19 cellular contexts compared by ENCODE assay signal in the genomic region with DNA sequence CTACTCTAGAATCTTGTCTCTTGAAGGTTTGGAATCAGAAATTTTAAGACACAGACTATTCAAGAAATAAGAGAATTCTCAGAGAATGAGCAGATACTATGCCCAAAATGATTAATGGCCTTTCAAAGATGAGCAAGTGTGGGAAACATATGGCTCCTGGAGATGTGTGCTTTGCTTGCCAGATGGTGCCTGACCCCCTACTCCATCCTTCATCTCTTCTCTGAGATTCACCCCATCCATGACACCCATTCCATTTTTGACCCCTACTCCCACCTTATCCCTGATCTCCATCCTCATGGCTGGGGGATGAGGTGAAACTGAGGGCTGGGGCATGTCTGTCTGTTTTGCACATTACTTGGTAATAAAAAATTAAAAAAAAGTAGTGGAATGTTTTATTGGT.
A peak's percentile ranks its signal among the peaks of the same experiment; 100 is the strongest.
DNase-seq lines count a peak whose midpoint lies in the region; ATAC-seq, FAIRE-seq and TF ChIP-seq lines count a peak whose summit lies in the region.
"Had no signal": no experiment of that assay in that cellular context is flagged by ENCODE, and none has a peak within 500 bp of the region (broad histone marks: within the 10 kb centered on the region; RNA-seq: fewer than 3 reads in every experiment).

No MANE protein-coding gene starts in this region.

- H3K27ac ChIP-seq in A549, result no peak overlapping the region
- H3K27ac ChIP-seq: BLaER1, C4-2B had no signal

- no peak overlapping the region for H3K4me3 ChIP-seq in A549
- H3K4me3 ChIP-seq: BLaER1, GM23338 had no signal

- CTCF ChIA-PET in A549 (lab: Yijun Ruan, JAX), result no interaction called here

- no peak for TF ChIP-seq EP300 in A549 (IDR thresholded peaks at IDR 0.05)

- ATAC-seq in A549 (no peak), GM19452 (IDR thresholded peaks at IDR 0.05; ENCODE audit: unreplicated experiment) (no peak)
- ATAC-seq: CD8-positive, alpha-beta T cell; GM23338; HCT116 had no signal

- POLR2A ChIA-PET in A549 (lab: Yijun Ruan, JAX), result no interaction called here

- H3K9me3 ChIP-seq in A549, result no peaks in the 10 kb centered on the region
- H3K9me3 ChIP-seq: BLaER1, Caco-2 had no signal

- no peak for TF ChIP-seq RAD21 in A549 (conservative IDR thresholded peaks at IDR 0.05 in 1 of 2, IDR thresholded peaks at IDR 0.05 in 1 of 2)

- FAIRE-seq in A549 (lab: Jason Lieb, UNC), result peak; percentile 32
- FAIRE-seq: GM12891, GM18507 had no signal

- no peak overlapping the region for H3K4me2 ChIP-seq in A549
- H3K4me2 ChIP-seq: BLaER1, GM23338 had no signal

- H3K4me1 ChIP-seq in A549, result no peaks in the 10 kb centered on the region
- H3K4me1 ChIP-seq: BLaER1 had no signal

- TF ChIP-seq POLR2A in A549 (IDR thresholded peaks at IDR 0.05; ENCODE audit: low read length), result no peak

- no peak for TF ChIP-seq CTCF in A549 (IDR thresholded peaks at IDR 0.05)

- no peak for DNase-seq in A549 (ENCODE audit: low read depth in 1 of 2, low spot score in 1 of 2)
- DNase-seq in NCI-H2171 (lab: John Stamatoyannopoulos, UW), result peak; percentile 10
- peak; percentile 49 to 76 for DNase-seq in NCI-H524 (lab: John Stamatoyannopoulos, UW)
- DNase-seq in NCI-H2196 treated with DMSO at 0.1 percent for 48 hours (lab: John Stamatoyannopoulos, UW; ENCODE audit: unreplicated experiment), result no peak
- DNase-seq in NOMO-1 treated with DMSO at 0.1 percent for 48 hours (lab: John Stamatoyannopoulos, UW; ENCODE audit: unreplicated experiment), result no peak
- DNase-seq: Caco-2; CD4-positive, CD25-positive, alpha-beta regulatory T cell; CD8-positive, alpha-beta T cell; DMS53; DMS79 treated with DMSO at 0.1 percent for 48 hours; GF-D8; H9 had no signal

TF ChIP-seq in A549, 52 proteins besides CTCF, POLR2A, EP300 and RAD21:
- TF ChIP-seq ZSCAN20 (CRISPR knock-in tag; IDR thresholded peaks at IDR 0.05) (no peak), CHD4 (IDR thresholded peaks at IDR 0.05; ENCODE audit: borderline replicate concordance) (no peak), RNF2 (IDR thresholded peaks at IDR 0.05; ENCODE audit: borderline replicate concordance, low read depth) (no peak), HOXA7 (CRISPR knock-in tag; IDR thresholded peaks at IDR 0.05) (no peak), HDAC2 (IDR thresholded peaks at IDR 0.05) (no peak), POLR2AphosphoS2 (conservative IDR thresholded peaks at IDR 0.05; ENCODE audit: low read length) (no peak), MYC (IDR thresholded peaks at IDR 0.05; ENCODE audit: borderline replicate concordance, low read length) (no peak)
- TF ChIP-seq, protein P1, sequence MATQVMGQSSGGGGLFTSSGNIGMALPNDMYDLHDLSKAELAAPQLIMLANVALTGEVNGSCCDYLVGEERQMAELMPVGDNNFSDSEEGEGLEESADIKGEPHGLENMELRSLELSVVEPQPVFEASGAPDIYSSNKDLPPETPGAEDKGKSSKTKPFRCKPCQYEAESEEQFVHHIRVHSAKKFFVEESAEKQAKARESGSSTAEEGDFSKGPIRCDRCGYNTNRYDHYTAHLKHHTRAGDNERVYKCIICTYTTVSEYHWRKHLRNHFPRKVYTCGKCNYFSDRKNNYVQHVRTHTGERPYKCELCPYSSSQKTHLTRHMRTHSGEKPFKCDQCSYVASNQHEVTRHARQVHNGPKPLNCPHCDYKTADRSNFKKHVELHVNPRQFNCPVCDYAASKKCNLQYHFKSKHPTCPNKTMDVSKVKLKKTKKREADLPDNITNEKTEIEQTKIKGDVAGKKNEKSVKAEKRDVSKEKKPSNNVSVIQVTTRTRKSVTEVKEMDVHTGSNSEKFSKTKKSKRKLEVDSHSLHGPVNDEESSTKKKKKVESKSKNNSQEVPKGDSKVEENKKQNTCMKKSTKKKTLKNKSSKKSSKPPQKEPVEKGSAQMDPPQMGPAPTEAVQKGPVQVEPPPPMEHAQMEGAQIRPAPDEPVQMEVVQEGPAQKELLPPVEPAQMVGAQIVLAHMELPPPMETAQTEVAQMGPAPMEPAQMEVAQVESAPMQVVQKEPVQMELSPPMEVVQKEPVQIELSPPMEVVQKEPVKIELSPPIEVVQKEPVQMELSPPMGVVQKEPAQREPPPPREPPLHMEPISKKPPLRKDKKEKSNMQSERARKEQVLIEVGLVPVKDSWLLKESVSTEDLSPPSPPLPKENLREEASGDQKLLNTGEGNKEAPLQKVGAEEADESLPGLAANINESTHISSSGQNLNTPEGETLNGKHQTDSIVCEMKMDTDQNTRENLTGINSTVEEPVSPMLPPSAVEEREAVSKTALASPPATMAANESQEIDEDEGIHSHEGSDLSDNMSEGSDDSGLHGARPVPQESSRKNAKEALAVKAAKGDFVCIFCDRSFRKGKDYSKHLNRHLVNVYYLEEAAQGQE (IDR thresholded peaks at IDR 0.05), result no peak
- TF ChIP-seq, protein P2, sequence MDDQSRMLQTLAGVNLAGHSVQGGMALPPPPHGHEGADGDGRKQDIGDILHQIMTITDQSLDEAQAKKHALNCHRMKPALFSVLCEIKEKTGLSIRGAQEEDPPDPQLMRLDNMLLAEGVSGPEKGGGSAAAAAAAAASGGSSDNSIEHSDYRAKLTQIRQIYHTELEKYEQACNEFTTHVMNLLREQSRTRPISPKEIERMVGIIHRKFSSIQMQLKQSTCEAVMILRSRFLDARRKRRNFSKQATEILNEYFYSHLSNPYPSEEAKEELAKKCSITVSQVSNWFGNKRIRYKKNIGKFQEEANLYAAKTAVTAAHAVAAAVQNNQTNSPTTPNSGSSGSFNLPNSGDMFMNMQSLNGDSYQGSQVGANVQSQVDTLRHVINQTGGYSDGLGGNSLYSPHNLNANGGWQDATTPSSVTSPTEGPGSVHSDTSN (IDR thresholded peaks at IDR 0.05), result no peak

Comparison
In these comparisons a context has a peak if more than half of its experiments do, and no peak if none do; other contexts are left out.
1. DNase-seq: peak in NCI-H2171 (single experiment) and NCI-H524 (2 of 2); none in A549 (0 of 2), NCI-H2196 treated with DMSO at 0.1 percent for 48 hours (single experiment) and NOMO-1 treated with DMSO at 0.1 percent for 48 hours (single experiment).